ENCODE assay signal across 24 cellular contexts in the genomic region with DNA sequence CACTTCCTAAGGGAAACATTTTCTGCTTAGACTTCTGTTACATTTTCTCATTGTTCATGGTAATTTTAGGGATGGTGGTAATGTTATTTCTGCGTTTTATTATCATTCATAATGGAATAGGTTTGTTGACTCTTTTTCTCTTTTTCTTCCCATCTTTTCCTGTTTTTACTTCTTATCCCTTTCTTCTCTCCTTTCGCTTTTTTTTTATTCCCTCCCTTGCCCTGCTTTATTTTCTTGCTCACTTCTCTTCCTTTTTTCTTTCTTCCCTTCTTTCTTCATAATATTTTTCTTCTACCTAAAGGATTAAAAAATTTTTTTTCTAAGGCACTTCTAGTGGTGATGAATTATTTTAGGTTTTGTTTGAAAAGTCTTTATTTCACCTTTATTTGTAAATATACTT. TPM values are rescaled to one million over a fixed set of nuclear protein-coding genes. Genes with fewer than 3 reads are reported as not detected.
DNase-seq lines count a peak whose midpoint lies in the region; ATAC-seq and TF ChIP-seq lines count a peak whose summit lies in the region.
"Had no signal": no experiment of that assay in that cellular context is flagged by ENCODE, and none has a peak within 500 bp of the region (broad histone marks: within the 10 kb centered on the region; RNA-seq: fewer than 3 reads in every experiment).

No MANE protein-coding gene starts in this region.

- WGBS in endodermal cell (ENCODE audit: insufficient coverage in 1 of 2, insufficient read length in 1 of 2), 2 experiments: 93% methylated on average over 1 of the region's 2 CpGs; no CpG with 5 or more reads in 1 of the 2 experiments

- peaks cover 7% of the 10 kb centered on the region for H3K36me3 Mint-ChIP-seq in natural killer cell
- peaks cover 5% of the 10 kb centered on the region for H3K36me3 Mint-ChIP-seq in natural killer cell treated with Interleukin-12 subunit alpha and Interleukin-12 subunit beta and Interleukin-15 and Interleukin-18, amount 100 ng/mL, for 72 hours
- peaks cover 14% of the 10 kb centered on the region for H3K36me3 Mint-ChIP-seq in WTC11
- peaks cover 44% of the 10 kb centered on the region for H3K36me3 Mint-ChIP-seq in endodermal cell (ENCODE audit: low read depth)

- POLR2A ChIA-PET in WTC11 (lab: Charles Lee): no interaction called here

- no peak for TF ChIP-seq CTCF in natural killer cell (IDR thresholded peaks at IDR 0.05)
- no peak for TF ChIP-seq CTCF in WTC11 (IDR thresholded peaks at IDR 0.05)
- TF ChIP-seq CTCF in endodermal cell (conservative IDR thresholded peaks at IDR 0.05): no peak
- TF ChIP-seq CTCF in GM20000 (IDR thresholded peaks at IDR 0.05; ENCODE audit: extremely low read depth, missing control alignments): no peak

- H3K27ac Mint-ChIP-seq in natural killer cell (peak overlapping the region; percentile 37 to 74), WTC11 (peak overlapping the region; percentile 90), endodermal cell (peak overlapping the region; percentile 38)
- no peak overlapping the region for H3K27ac Mint-ChIP-seq in natural killer cell treated with Interleukin-12 subunit alpha and Interleukin-12 subunit beta and Interleukin-15 and Interleukin-18, amount 100 ng/mL, for 72 hours

- no peak for DNase-seq in natural killer cell
- DNase-seq in natural killer cell treated with Interleukin-12 subunit alpha and Interleukin-12 subunit beta and Interleukin-15 and Interleukin-18, amount 100 ng/mL, for 72 hours (ENCODE audit: low spot score): no peak
- no peak for DNase-seq in WTC11 (ENCODE audit: low spot score)
- DNase-seq in endodermal cell: no peak
- no peak for DNase-seq in hippocampal formation (lab: John Stamatoyannopoulos, UW)
- no peak for DNase-seq in GM20000 (ENCODE audit: low spot score)
- DNase-seq: Caco-2; CD4-positive, alpha-beta memory T cell; DMS 273 treated with DMSO at 0.1 percent for 48 hours; DMS79 treated with DMSO at 0.1 percent for 48 hours; KG1; NCI-H1092 treated with DMSO at 0.1 percent for 48 hours; NCI-H146; NCI-H2029; NCI-H226; NCI-H524; NCI-H774; NK-92 treated with Interleukin-12 subunit alpha and Interleukin-12 subunit beta, amount 100 ng/mL, for 24 hours; SHP77 treated with DMSO at 0.1 percent for 48 hours; SK-N-SH had no signal

- no peaks in the 10 kb centered on the region for H3K27me3 Mint-ChIP-seq in natural killer cell (ENCODE audit: low read depth in 2 of 2)
- H3K27me3 Mint-ChIP-seq in natural killer cell treated with Interleukin-12 subunit alpha and Interleukin-12 subunit beta and Interleukin-15 and Interleukin-18, amount 100 ng/mL, for 72 hours: no peaks in the 10 kb centered on the region
- H3K27me3 Mint-ChIP-seq in WTC11 (ENCODE audit: low read depth): no peaks in the 10 kb centered on the region
- H3K27me3 Mint-ChIP-seq in endodermal cell (ENCODE audit: insufficient read depth): no peaks in the 10 kb centered on the region
- H3K27me3 Mint-ChIP-seq: CD4-positive, alpha-beta memory T cell had no signal

- H3K4me1 Mint-ChIP-seq in natural killer cell (peaks cover 43 to 53% of the 10 kb centered on the region in 2 donors), WTC11 (peaks cover 48% of the 10 kb centered on the region), endodermal cell (peaks cover 24% of the 10 kb centered on the region)
- peaks cover 23 to 36% of the 10 kb centered on the region in 2 donors for H3K4me1 Mint-ChIP-seq in natural killer cell treated with Interleukin-12 subunit alpha and Interleukin-12 subunit beta and Interleukin-15 and Interleukin-18, amount 100 ng/mL, for 72 hours (ENCODE audit: low read depth in 2 of 2)

- ATAC-seq in natural killer cell (no peak), WTC11 (no peak), HG03460 (IDR thresholded peaks at IDR 0.05; ENCODE audit: unreplicated experiment) (no peak)
- ATAC-seq in natural killer cell treated with Interleukin-12 subunit alpha and Interleukin-12 subunit beta and Interleukin-15 and Interleukin-18, amount 100 ng/mL, for 72 hours: no peak
- ATAC-seq: GM12878 had no signal

- peaks cover 10% of the 10 kb centered on the region for H3K9me3 ChIP-seq in endodermal cell (ENCODE audit: control insufficient read depth, low read length)
- H3K9me3 ChIP-seq: Caco-2 had no signal

- CTCF ChIA-PET in WTC11 (lab: Charles Lee): no interaction called here

- no peak overlapping the region for H3K4me3 ChIP-seq in endodermal cell (ENCODE audit: low read length)
- H3K4me3 ChIP-seq: BLaER1, GM12878 had no signal

- no peak overlapping the region for H3K9ac ChIP-seq in endodermal cell (ENCODE audit: extremely low read depth, low read length, poor library complexity, severe bottlenecking)
- H3K9ac ChIP-seq: BLaER1, SK-N-SH had no signal

- intact Hi-C loops in natural killer cell (cut with micrococcal nuclease): no loop called here

- H3K9me3 Mint-ChIP-seq in natural killer cell: no peaks in the 10 kb centered on the region
- no peaks in the 10 kb centered on the region for H3K9me3 Mint-ChIP-seq in natural killer cell treated with Interleukin-12 subunit alpha and Interleukin-12 subunit beta and Interleukin-15 and Interleukin-18, amount 100 ng/mL, for 72 hours
- no peaks in the 10 kb centered on the region for H3K9me3 Mint-ChIP-seq in WTC11
- H3K9me3 Mint-ChIP-seq in endodermal cell: no peaks in the 10 kb centered on the region
- H3K9me3 Mint-ChIP-seq: CD4-positive, alpha-beta memory T cell had no signal

- H3K4me3 Mint-ChIP-seq in natural killer cell (no peak overlapping the region), WTC11 (no peak overlapping the region), endodermal cell (no peak overlapping the region)
- H3K4me3 Mint-ChIP-seq in natural killer cell treated with Interleukin-12 subunit alpha and Interleukin-12 subunit beta and Interleukin-15 and Interleukin-18, amount 100 ng/mL, for 72 hours: no peak overlapping the region

- peaks cover 38% of the 10 kb centered on the region for H3K36me3 ChIP-seq in endodermal cell (ENCODE audit: control insufficient read depth, insufficient read depth, low read length)

- H3K27ac ChIP-seq in endodermal cell (ENCODE audit: low read depth, low read length): no peak overlapping the region
- H3K27ac ChIP-seq: BLaER1, RWPE1 had no signal

- H3K27me3 ChIP-seq in endodermal cell (ENCODE audit: control insufficient read depth, insufficient read depth, low read length, poor library complexity, severe bottlenecking): no peaks in the 10 kb centered on the region
- H3K27me3 ChIP-seq: BLaER1 had no signal

- H3K4me1 ChIP-seq in endodermal cell (ENCODE audit: control insufficient read depth, insufficient read depth, low read length): no peaks in the 10 kb centered on the region
- H3K4me1 ChIP-seq: Caco-2 had no signal

TF ChIP-seq in WTC11, 78 proteins besides CTCF, POLR2A, EP300 and RAD21 (continues in another document):
- TF ChIP-seq RELA (CRISPR knock-in tag; IDR thresholded peaks at IDR 0.05; ENCODE audit: borderline replicate concordance) (no peak), IRF2 (CRISPR knock-in tag; IDR thresholded peaks at IDR 0.05; ENCODE audit: borderline replicate concordance, low read depth) (no peak), JAZF1 (CRISPR knock-in tag; IDR thresholded peaks at IDR 0.05) (no peak), NR1H2 (CRISPR knock-in tag; IDR thresholded peaks at IDR 0.05) (no peak), PRRX2 (CRISPR knock-in tag; IDR thresholded peaks at IDR 0.05) (no peak)
- TF ChIP-seq, protein P1, sequence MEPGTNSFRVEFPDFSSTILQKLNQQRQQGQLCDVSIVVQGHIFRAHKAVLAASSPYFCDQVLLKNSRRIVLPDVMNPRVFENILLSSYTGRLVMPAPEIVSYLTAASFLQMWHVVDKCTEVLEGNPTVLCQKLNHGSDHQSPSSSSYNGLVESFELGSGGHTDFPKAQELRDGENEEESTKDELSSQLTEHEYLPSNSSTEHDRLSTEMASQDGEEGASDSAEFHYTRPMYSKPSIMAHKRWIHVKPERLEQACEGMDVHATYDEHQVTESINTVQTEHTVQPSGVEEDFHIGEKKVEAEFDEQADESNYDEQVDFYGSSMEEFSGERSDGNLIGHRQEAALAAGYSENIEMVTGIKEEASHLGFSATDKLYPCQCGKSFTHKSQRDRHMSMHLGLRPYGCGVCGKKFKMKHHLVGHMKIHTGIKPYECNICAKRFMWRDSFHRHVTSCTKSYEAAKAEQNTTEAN (CRISPR knock-in tag; IDR thresholded peaks at IDR 0.05): no peak
- TF ChIP-seq, protein P2, sequence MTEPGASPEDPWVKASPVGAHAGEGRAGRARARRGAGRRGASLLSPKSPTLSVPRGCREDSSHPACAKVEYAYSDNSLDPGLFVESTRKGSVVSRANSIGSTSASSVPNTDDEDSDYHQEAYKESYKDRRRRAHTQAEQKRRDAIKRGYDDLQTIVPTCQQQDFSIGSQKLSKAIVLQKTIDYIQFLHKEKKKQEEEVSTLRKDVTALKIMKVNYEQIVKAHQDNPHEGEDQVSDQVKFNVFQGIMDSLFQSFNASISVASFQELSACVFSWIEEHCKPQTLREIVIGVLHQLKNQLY (CRISPR knock-in tag; IDR thresholded peaks at IDR 0.05): no peak
- TF ChIP-seq, protein P3, sequence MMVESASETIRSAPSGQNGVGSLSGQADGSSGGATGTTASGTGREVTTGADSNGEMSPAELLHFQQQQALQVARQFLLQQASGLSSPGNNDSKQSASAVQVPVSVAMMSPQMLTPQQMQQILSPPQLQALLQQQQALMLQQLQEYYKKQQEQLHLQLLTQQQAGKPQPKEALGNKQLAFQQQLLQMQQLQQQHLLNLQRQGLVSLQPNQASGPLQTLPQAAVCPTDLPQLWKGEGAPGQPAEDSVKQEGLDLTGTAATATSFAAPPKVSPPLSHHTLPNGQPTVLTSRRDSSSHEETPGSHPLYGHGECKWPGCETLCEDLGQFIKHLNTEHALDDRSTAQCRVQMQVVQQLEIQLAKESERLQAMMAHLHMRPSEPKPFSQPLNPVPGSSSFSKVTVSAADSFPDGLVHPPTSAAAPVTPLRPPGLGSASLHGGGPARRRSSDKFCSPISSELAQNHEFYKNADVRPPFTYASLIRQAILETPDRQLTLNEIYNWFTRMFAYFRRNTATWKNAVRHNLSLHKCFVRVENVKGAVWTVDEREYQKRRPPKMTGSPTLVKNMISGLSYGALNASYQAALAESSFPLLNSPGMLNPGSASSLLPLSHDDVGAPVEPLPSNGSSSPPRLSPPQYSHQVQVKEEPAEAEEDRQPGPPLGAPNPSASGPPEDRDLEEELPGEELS (CRISPR knock-in tag; IDR thresholded peaks at IDR 0.05): no peak

RNA-seq across cellular contexts. Expression of a gene that starts 45.6 kb away (rescaled TPM):
- total RNA-seq in natural killer cell: 100 to 1,000 TPM; 160 to 178 (median 173) TPM
- total RNA-seq in natural killer cell treated with Interleukin-12 subunit alpha and Interleukin-12 subunit beta and Interleukin-15 and Interleukin-18, amount 100 ng/mL, for 72 hours: 10 to 100 TPM; 74.1 to 82.9 TPM
- 59.7 to 64.7 TPM (median 60.5 TPM) in 3 replicates for total RNA-seq in WTC11 (2021)
- 10 to 100 TPM; 96.2 to 96.5 TPM for total RNA-seq in endodermal cell
- polyA plus RNA-seq in endodermal cell (2013, experiment 1 of 2): 74.5 TPM
- 72.7 TPM for polyA plus RNA-seq in endodermal cell (2013, experiment 2 of 2)

Comparison
In these comparisons a context has a peak if more than half of its experiments do, and no peak if none do; other contexts are left out.
1. H3K27ac Mint-ChIP-seq: peak in natural killer cell (2 of 2), WTC11 (single experiment) and endodermal cell (single experiment); none in natural killer cell treated with Interleukin-12 subunit alpha and Interleukin-12 subunit beta and Interleukin-15 and Interleukin-18, amount 100 ng/mL, for 72 hours (0 of 2).